17 cellular contexts compared by ENCODE assay signal in the genomic region with DNA sequence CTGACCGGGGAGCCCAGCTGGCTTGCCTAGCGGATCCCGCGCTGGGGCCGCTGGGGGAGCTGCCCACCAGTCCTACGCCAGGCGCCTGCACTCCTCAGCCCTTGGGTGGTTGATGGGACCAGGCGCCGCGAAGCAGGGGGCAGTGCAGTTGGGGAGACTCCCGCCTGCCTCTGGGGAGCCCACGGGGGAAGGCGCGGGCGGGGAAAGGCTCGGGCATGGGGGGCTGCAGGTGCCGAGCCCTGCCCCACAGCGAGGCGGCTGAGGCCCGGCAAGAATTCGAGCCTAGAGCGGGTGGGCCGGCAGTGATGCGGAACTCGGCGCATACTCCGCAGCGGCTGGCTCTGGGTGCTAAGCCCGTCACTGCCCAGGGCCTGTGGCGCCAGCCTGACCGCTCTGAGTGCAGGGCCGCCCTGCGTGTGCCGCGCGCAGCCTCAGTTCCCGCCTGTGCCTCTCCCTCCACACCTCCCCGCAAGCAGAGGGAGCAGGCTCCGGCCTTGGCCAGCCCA.
"Had no signal": no experiment of that assay in that cellular context is flagged by ENCODE, and none has a peak within 500 bp of the region (broad histone marks: within the 10 kb centered on the region; RNA-seq: fewer than 3 reads in every experiment).

No MANE protein-coding gene starts in this region.

- DNase-seq: activated CD4-positive, alpha-beta T cell treated with anti-CD3 and anti-CD28 coated beads, Interleukin-2, amount 10 ng/mL, durations not matched to agents 24 days and 14 days; activated CD4-positive, CD25-positive, alpha-beta regulatory T cell; activated CD8-positive, alpha-beta T cell treated with anti-CD3 and anti-CD28 coated beads for 36 hours; activated naive CD4-positive, alpha-beta T cell treated with anti-CD3 and anti-CD28 coated beads for 36 hours; activated naive CD8-positive, alpha-beta T cell treated with anti-CD3 and anti-CD28 coated beads, Interleukin-2, amount 50 U/mL, for 24 hours; activated T-cell treated with anti-CD3 and anti-CD28 coated beads, Interleukin-2, amount 50 U/mL, for 1 hour; anterior cingulate cortex; brain microvascular endothelial cell; gastrocnemius medialis; mesendoderm; naive thymus-derived CD8-positive, alpha-beta T cell; stimulated activated naive B cell treated with anti-CD40 and anti-IgM and Interleukin-4, amounts not matched to agents 10 μg/mL and 1 μg/mL and 100 μg/mL, for 72 hours; T-cell; T-helper 9 cell had no signal

- H3K4me3 ChIP-seq: coronary artery had no signal

- ATAC-seq: activated CD8-positive, alpha-beta T cell treated with anti-CD3 and anti-CD28 coated beads for 36 hours; activated naive CD8-positive, alpha-beta T cell treated with anti-CD3 and anti-CD28 coated beads, Interleukin-2, amount 50 U/mL, for 24 hours; gastrocnemius medialis; naive thymus-derived CD8-positive, alpha-beta T cell; stimulated activated naive B cell treated with anti-CD40 and anti-IgM and Interleukin-4, amounts not matched to agents 10 μg/mL and 1 μg/mL and 100 μg/mL, for 72 hours; T-cell had no signal

- H3K79me2 ChIP-seq: parathyroid adenoma had no signal

- H3K27ac ChIP-seq: brain microvascular endothelial cell, coronary artery, gastrocnemius medialis, neutrophil, parathyroid adenoma had no signal

- H3K4me1 ChIP-seq: gastrocnemius medialis, parathyroid adenoma had no signal

- H3K27me3 ChIP-seq: brain microvascular endothelial cell, gastrocnemius medialis, neutrophil had no signal

- H3K9me3 ChIP-seq: gastrocnemius medialis, neutrophil had no signal

- H2AFZ ChIP-seq: parathyroid adenoma had no signal

- H3K9ac ChIP-seq: parathyroid adenoma had no signal

- H3K36me3 ChIP-seq: brain microvascular endothelial cell, gastrocnemius medialis, neutrophil had no signal
